ENCODE assay signal across 28 cellular contexts in genomic region chr7:38060637-38061036, GRCh38.
"Had no signal": no experiment of that assay in that cellular context is flagged by ENCODE, and none has a peak within 500 bp of the region (broad histone marks: within the 10 kb centered on the region; RNA-seq: fewer than 3 reads in every experiment).

No MANE protein-coding gene starts in this region.

- H3K27me3 ChIP-seq: dorsolateral prefrontal cortex, esophagus squamous epithelium, gastrocnemius medialis, heart right ventricle, left lung had no signal

- FAIRE-seq: endometrium, islet of Langerhans, keratinocyte had no signal

- H3K36me3 ChIP-seq: esophagus squamous epithelium, gastrocnemius medialis, heart right ventricle, left lung, lower lobe of right lung had no signal

- DNase-seq: dermis blood vessel endothelial cell; dorsolateral prefrontal cortex; effector CD4-positive, alpha-beta T cell; effector memory CD8-positive, alpha-beta T cell; endodermal cell; erythroblast; esophagus squamous epithelium; foreskin fibroblast; foreskin melanocyte; gastrocnemius medialis; glutamatergic neuron; head of caudate nucleus; heart right ventricle; hippocampal formation; left cardiac atrium; left lung; left ventricle myocardium superior; lower lobe of right lung; mesenchymal stem cell; mucosa of descending colon; naive B cell; naive thymus-derived CD8-positive, alpha-beta T cell had no signal

- H3K4me1 ChIP-seq: esophagus squamous epithelium, gastrocnemius medialis, heart right ventricle, left lung, lower lobe of right lung had no signal

- H3K4me3 ChIP-seq: coronary artery, dorsolateral prefrontal cortex, esophagus squamous epithelium, gastrocnemius medialis, heart right ventricle, left lung, lower lobe of right lung, mucosa of descending colon had no signal

- H3K9me3 ChIP-seq: esophagus squamous epithelium, gastrocnemius medialis, heart right ventricle, left lung, lower lobe of right lung, mucosa of descending colon had no signal

- H3K27ac ChIP-seq: coronary artery, dorsolateral prefrontal cortex, epithelial cell of prostate, esophagus squamous epithelium, gastrocnemius medialis, heart right ventricle, left lung, lower lobe of right lung had no signal

- ATAC-seq: effector memory CD8-positive, alpha-beta T cell; esophagus mucosa; gastrocnemius medialis; heart right ventricle; left cardiac atrium; left lung; left ventricle myocardium superior; lower lobe of right lung; mucosa of descending colon; naive thymus-derived CD8-positive, alpha-beta T cell had no signal
